8 cellular contexts compared by ENCODE assay signal in the genomic region with DNA sequence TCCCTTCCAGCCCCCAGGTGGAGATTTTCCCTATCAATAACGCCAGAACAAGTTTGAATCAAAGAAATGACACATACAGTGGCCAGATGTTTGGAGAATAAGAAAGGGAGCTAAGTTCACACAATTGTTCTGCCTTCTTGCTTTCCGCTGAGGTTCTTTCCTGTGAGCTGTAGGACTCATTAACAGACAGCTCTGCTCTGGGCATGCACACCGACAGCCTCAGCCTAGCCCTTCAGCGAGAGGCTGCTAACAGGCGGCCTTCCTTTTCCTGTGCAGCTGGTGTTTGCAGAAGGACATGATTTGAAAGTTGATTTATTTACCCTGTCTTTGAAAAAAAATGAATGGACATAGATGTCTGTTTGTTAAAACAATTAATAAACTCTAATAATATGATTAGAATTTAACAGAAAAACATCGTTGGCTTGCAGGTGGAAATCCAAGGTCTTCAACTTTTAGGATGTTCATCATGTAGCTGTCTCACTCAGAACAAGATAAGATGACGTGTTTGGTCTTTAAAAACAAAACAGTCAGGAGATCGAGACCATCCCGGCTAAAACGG.
DNase-seq lines count a peak whose midpoint lies in the region; ATAC-seq and TF ChIP-seq lines count a peak whose summit lies in the region.

No MANE protein-coding gene starts in this region.

- peak overlapping the region; percentile 64 for H3K4me3 Mint-ChIP-seq in activated CD4-positive, alpha-beta T cell treated with anti-CD3 and anti-CD28 coated beads, Interleukin-2, amount 10 ng/mL, durations not matched to agents 24 days and 14 days

- H3K4me1 Mint-ChIP-seq in activated CD4-positive, alpha-beta T cell treated with anti-CD3 and anti-CD28 coated beads, Interleukin-2, amount 10 ng/mL, durations not matched to agents 24 days and 14 days: peaks cover 38% of the 10 kb centered on the region

- POLR2A ChIA-PET in HEK293T (lab: Yijun Ruan, JAX): no interaction called here

- intact Hi-C loops in activated CD4-positive, alpha-beta T cell treated with anti-CD3 and anti-CD28 coated beads, Interleukin-2, amount 10 ng/mL, durations not matched to agents 24 days and 14 days (cut with micrococcal nuclease): loop anchor here (1.0 to 5.0 kb wide), 2 partner anchors 394 to 1815 kb away; no protein-coding TSS in a partner anchor

- no peaks in the 10 kb centered on the region for H3K9me3 Mint-ChIP-seq in activated CD4-positive, alpha-beta T cell treated with anti-CD3 and anti-CD28 coated beads, Interleukin-2, amount 10 ng/mL, durations not matched to agents 24 days and 14 days

- ATAC-seq in HG03175 (IDR thresholded peaks at IDR 0.05; ENCODE audit: unreplicated experiment): peak; percentile 80

- peak overlapping the region; percentile 80 for H3K27ac Mint-ChIP-seq in activated CD4-positive, alpha-beta T cell treated with anti-CD3 and anti-CD28 coated beads, Interleukin-2, amount 10 ng/mL, durations not matched to agents 24 days and 14 days

- H3K36me3 Mint-ChIP-seq in activated CD4-positive, alpha-beta T cell treated with anti-CD3 and anti-CD28 coated beads, Interleukin-2, amount 10 ng/mL, durations not matched to agents 24 days and 14 days (ENCODE audit: low read depth): no peaks in the 10 kb centered on the region

- CTCF ChIA-PET in HEK293T (lab: Yijun Ruan, JAX): no interaction called here

- DNase-seq in NCI-H2029 (lab: John Stamatoyannopoulos, UW) (peak; percentile 11), NCI-H2029 treated with DMSO at 0.1 percent for 48 hours (lab: John Stamatoyannopoulos, UW) (no peak), medulla oblongata (ENCODE audit: extremely low spot score) (peak; percentile 12), NCI-H524 (lab: John Stamatoyannopoulos, UW) (no peak), HEK293T (ENCODE audit: extremely low spot score) (no peak)
- DNase-seq in activated CD4-positive, alpha-beta T cell treated with anti-CD3 and anti-CD28 coated beads, Interleukin-2, amount 10 ng/mL, durations not matched to agents 24 days and 14 days: peak; percentile 81
- DNase-seq in effector CD8-positive, alpha-beta T cell (lab: John Stamatoyannopoulos, UW): no peak

- H3K27me3 Mint-ChIP-seq in activated CD4-positive, alpha-beta T cell treated with anti-CD3 and anti-CD28 coated beads, Interleukin-2, amount 10 ng/mL, durations not matched to agents 24 days and 14 days: no peaks in the 10 kb centered on the region

TF ChIP-seq in HEK293T, 16 proteins besides CTCF, POLR2A, EP300 and RAD21:
- TF ChIP-seq BHLHE40 (IDR thresholded peaks at IDR 0.05; ENCODE audit: borderline replicate concordance): no peak
- TF ChIP-seq HDGF (IDR thresholded peaks at IDR 0.05; ENCODE audit: borderline replicate concordance): no peak
- TF ChIP-seq ELF4 (IDR thresholded peaks at IDR 0.05): no peak
- TF ChIP-seq CTBP1 (IDR thresholded peaks at IDR 0.05; ENCODE audit: borderline replicate concordance): no peak
- TF ChIP-seq FOXM1 (IDR thresholded peaks at IDR 0.05; ENCODE audit: borderline replicate concordance): no peak
- TF ChIP-seq, protein P1, sequence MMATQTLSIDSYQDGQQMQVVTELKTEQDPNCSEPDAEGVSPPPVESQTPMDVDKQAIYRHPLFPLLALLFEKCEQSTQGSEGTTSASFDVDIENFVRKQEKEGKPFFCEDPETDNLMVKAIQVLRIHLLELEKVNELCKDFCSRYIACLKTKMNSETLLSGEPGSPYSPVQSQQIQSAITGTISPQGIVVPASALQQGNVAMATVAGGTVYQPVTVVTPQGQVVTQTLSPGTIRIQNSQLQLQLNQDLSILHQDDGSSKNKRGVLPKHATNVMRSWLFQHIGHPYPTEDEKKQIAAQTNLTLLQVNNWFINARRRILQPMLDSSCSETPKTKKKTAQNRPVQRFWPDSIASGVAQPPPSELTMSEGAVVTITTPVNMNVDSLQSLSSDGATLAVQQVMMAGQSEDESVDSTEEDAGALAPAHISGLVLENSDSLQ (IDR thresholded peaks at IDR 0.05): no peak
- no peak for TF ChIP-seq FOXA1 (IDR thresholded peaks at IDR 0.05)
- no peak for TF ChIP-seq ZNF384 (IDR thresholded peaks at IDR 0.05)
- no peak for TF ChIP-seq SP1 (IDR thresholded peaks at IDR 0.05)
- TF ChIP-seq FOXK2 (IDR thresholded peaks at IDR 0.05): no peak
TF ChIP-seq in HEK293T: peak in this region for 0.

Comparison
In these comparisons a context has a peak if more than half of its experiments do, and no peak if none do; other contexts are left out.
1. DNase-seq: peak in NCI-H2029 (single experiment), activated CD4-positive, alpha-beta T cell treated with anti-CD3 and anti-CD28 coated beads, Interleukin-2, amount 10 ng/mL, durations not matched to agents 24 days and 14 days (single experiment) and medulla oblongata (single experiment); none in NCI-H2029 treated with DMSO at 0.1 percent for 48 hours (single experiment), NCI-H524 (0 of 2), HEK293T (single experiment) and effector CD8-positive, alpha-beta T cell (single experiment).